ENCODE assay signal across 13 cellular contexts in the genomic region with DNA sequence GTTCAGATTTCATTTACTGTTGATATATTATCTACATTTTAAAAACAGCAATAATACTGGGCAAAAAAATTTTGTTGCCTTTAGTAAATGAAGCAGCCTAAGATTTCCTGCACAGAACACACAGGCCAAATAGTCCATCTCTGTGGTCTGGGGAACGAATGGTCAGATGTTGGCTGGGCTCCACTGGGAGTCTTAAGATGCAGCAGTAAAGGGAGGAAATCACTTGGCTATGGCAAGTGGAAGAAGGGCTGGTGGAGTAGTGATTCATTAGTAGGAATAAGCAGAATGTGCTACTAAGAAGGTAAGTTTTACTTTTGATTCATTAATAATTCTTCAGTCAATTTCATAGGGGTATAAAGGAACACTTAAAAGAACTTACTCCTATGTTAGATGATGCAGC.
DNase-seq lines count a peak whose midpoint lies in the region; ATAC-seq and TF ChIP-seq lines count a peak whose summit lies in the region.
"Had no signal": no experiment of that assay in that cellular context is flagged by ENCODE, and none has a peak within 500 bp of the region (broad histone marks: within the 10 kb centered on the region; RNA-seq: fewer than 3 reads in every experiment).

No MANE protein-coding gene starts in this region.

- H3K4me3 ChIP-seq in PC-3 (ENCODE audit: low read length): no peak overlapping the region
- H3K4me3 ChIP-seq in fibroblast of pulmonary artery (replicated peaks; ENCODE audit: low read depth, low read length): no peak overlapping the region
- no peak overlapping the region for H3K4me3 ChIP-seq in mesenchymal stem cell (ENCODE audit: insufficient read depth in 1 of 2, low read depth in 1 of 2, low read length in 2 of 2)
- H3K4me3 ChIP-seq: A549, GM23248 had no signal

- TF ChIP-seq CTCF in PC-3 (conservative IDR thresholded peaks at IDR 0.05; ENCODE audit: low read depth, low read length) (no peak), fibroblast of pulmonary artery (IDR thresholded peaks at IDR 0.05; ENCODE audit: low read length, missing control alignments) (no peak)

- H2BK120ac ChIP-seq in mesenchymal stem cell (ENCODE audit: low read depth, low read length): no peak overlapping the region

- no peaks in the 10 kb centered on the region for H3K79me1 ChIP-seq in mesenchymal stem cell (replicated peaks; ENCODE audit: low read length, poor library complexity, severe bottlenecking)

- H2BK12ac ChIP-seq in mesenchymal stem cell (ENCODE audit: low read length in 2 of 2): no peak overlapping the region

- POLR2A ChIA-PET in PC-3 (lab: Charles Lee; ENCODE audit: unreplicated experiment): no interaction called here

- ATAC-seq in PC-3 (peak; percentile 45; the same call in 1 of the 2 replicates), GM21390 (IDR thresholded peaks at IDR 0.05; ENCODE audit: unreplicated experiment) (no peak), HG02763 (IDR thresholded peaks at IDR 0.05; ENCODE audit: unreplicated experiment) (no peak)
- ATAC-seq: A549; CD8-positive, alpha-beta T cell; HCT116 had no signal

- H3K9me2 ChIP-seq in PC-3 (replicated peaks; ENCODE audit: low read length): no peaks in the 10 kb centered on the region

- no peak overlapping the region for H3K4ac ChIP-seq in mesenchymal stem cell (ENCODE audit: low read depth in 1 of 2, low read length in 2 of 2)

- no peaks in the 10 kb centered on the region for H3K36me3 ChIP-seq in PC-3 (ENCODE audit: low read depth, low read length)
- H3K36me3 ChIP-seq in mesenchymal stem cell (ENCODE audit: control insufficient read depth in 1 of 2, insufficient read depth in 2 of 2, low read depth in 1 of 2, low read length in 2 of 2): no peaks in the 10 kb centered on the region

- WGBS in mesenchymal stem cell: 67% methylated on average over 1 of the region's 1 CpG

- H2BK5ac ChIP-seq in mesenchymal stem cell (ENCODE audit: low read depth, low read length, poor library complexity, severe bottlenecking): no peak overlapping the region

- H3K14ac ChIP-seq in mesenchymal stem cell (ENCODE audit: low read length in 2 of 2): no peak overlapping the region

- H4K20me1 ChIP-seq in PC-3 (ENCODE audit: low read length): no peaks in the 10 kb centered on the region

- no peak overlapping the region for H4K91ac ChIP-seq in mesenchymal stem cell (ENCODE audit: low read length)

- H3K18ac ChIP-seq in mesenchymal stem cell (ENCODE audit: low read depth in 1 of 2, low read length in 2 of 2): no peak overlapping the region

- intact Hi-C loops in PC-3 (cut with micrococcal nuclease): no loop called here

- H3K4me2 ChIP-seq in PC-3 (ENCODE audit: low read length): no peak overlapping the region
- no peak overlapping the region for H3K4me2 ChIP-seq in mesenchymal stem cell (ENCODE audit: low read length, poor library complexity, severe bottlenecking)
- H3K4me2 ChIP-seq: A549 had no signal

- no peaks in the 10 kb centered on the region for H3K79me2 ChIP-seq in PC-3 (ENCODE audit: low read length)

- H2AK5ac ChIP-seq in mesenchymal stem cell (ENCODE audit: low read length, severe bottlenecking): no peak overlapping the region

- H3K9me3 ChIP-seq in PC-3 (ENCODE audit: low read length): no peaks in the 10 kb centered on the region
- H3K9me3 ChIP-seq in mesenchymal stem cell (ENCODE audit: control insufficient read depth, low read length): no peaks in the 10 kb centered on the region
- H3K9me3 ChIP-seq: A549 had no signal

- BruUV-seq in PC-3 (replicated peaks; lab: Mats Ljungman, UMichigan): no TSS peak

- CTCF ChIA-PET in PC-3 (lab: Charles Lee): no interaction called here

- H3K9ac ChIP-seq in PC-3 (ENCODE audit: low read length) (no peak overlapping the region), mesenchymal stem cell (ENCODE audit: low read length) (no peak overlapping the region)
- H3K9ac ChIP-seq: GM23248 had no signal

- DNase-seq in PC-3: no peak
- DNase-seq in astrocyte of the hippocampus (ENCODE audit: low read depth, low spot score): peak; percentile 46
- DNase-seq in fibroblast of pulmonary artery (ENCODE audit: low read depth): peak; percentile 3
- DNase-seq in mesenchymal stem cell: no peak
- no peak for DNase-seq in DMS53 treated with DMSO at 0.1 percent for 48 hours (lab: John Stamatoyannopoulos, UW; ENCODE audit: unreplicated experiment)
- DNase-seq: CD8-positive, alpha-beta T cell; COR-L47; GF-D8; GM23248 had no signal

- H3K23ac ChIP-seq in mesenchymal stem cell (ENCODE audit: low read length in 2 of 2): no peak overlapping the region

- H3K27ac ChIP-seq in PC-3 (ENCODE audit: low read length): no peak overlapping the region
- no peak overlapping the region for H3K27ac ChIP-seq in mesenchymal stem cell (ENCODE audit: low read length, poor library complexity, severe bottlenecking)
- H3K27ac ChIP-seq: A549, GM23248 had no signal

- H3K27me3 ChIP-seq in PC-3 (ENCODE audit: low read length) (no peaks in the 10 kb centered on the region), mesenchymal stem cell (ENCODE audit: control insufficient read depth in 1 of 2, insufficient read depth in 1 of 2, low read length in 2 of 2) (no peaks in the 10 kb centered on the region)

- H2BK15ac ChIP-seq in mesenchymal stem cell (ENCODE audit: low read depth, poor library complexity, severe bottlenecking): no peak overlapping the region

- no peak overlapping the region for H4K8ac ChIP-seq in mesenchymal stem cell (ENCODE audit: low read length)

- H3F3A ChIP-seq in PC-3 (ENCODE audit: low read length, unreplicated experiment): no peaks in the 10 kb centered on the region

- H2AFZ ChIP-seq in PC-3 (ENCODE audit: low read length) (no peak overlapping the region), mesenchymal stem cell (ENCODE audit: low read depth, low read length) (no peak overlapping the region)
- H2AFZ ChIP-seq: GM23248 had no signal

- H3K4me1 ChIP-seq in PC-3 (ENCODE audit: insufficient read depth, low read length) (peaks cover 23% of the 10 kb centered on the region), mesenchymal stem cell (ENCODE audit: control insufficient read depth, insufficient read depth, low read depth, low read length) (no peaks in the 10 kb centered on the region)
- H3K4me1 ChIP-seq: A549 had no signal

Comparison
In these comparisons a context has a peak if more than half of its experiments do, and no peak if none do; other contexts are left out.
1. DNase-seq: peak in astrocyte of the hippocampus (single experiment) and fibroblast of pulmonary artery (single experiment); none in PC-3 (single experiment), mesenchymal stem cell (single experiment) and DMS53 treated with DMSO at 0.1 percent for 48 hours (single experiment).